23 cellular contexts compared by ENCODE assay signal in genomic region chr5:138650196-138650595, GRCh38.
A peak's percentile ranks its signal among the peaks of the same experiment; 100 is the strongest.
DNase-seq lines count a peak whose midpoint lies in the region; ATAC-seq, FAIRE-seq and TF ChIP-seq lines count a peak whose summit lies in the region.
"Had no signal": no experiment of that assay in that cellular context is flagged by ENCODE, and none has a peak within 500 bp of the region (broad histone marks: within the 10 kb centered on the region; RNA-seq: fewer than 3 reads in every experiment).

No MANE protein-coding gene starts in this region.

- TF ChIP-seq RAD21 in GM12878 (IDR thresholded peaks at IDR 0.05; ENCODE audit: insufficient read depth, low read depth, low read length): no peak

- H3K9ac ChIP-seq in GM12878 (ENCODE audit: control insufficient read depth, insufficient read depth, low read length): no peak overlapping the region

- peaks cover 5% of the 10 kb centered on the region for H3F3A ChIP-seq in DOHH2 (ENCODE audit: control insufficient read depth, insufficient read depth)

- no TSS peak for BruUV-seq in GM12878 (replicated peaks; lab: Mats Ljungman, UMichigan)

- FAIRE-seq in GM12878 (lab: Jason Lieb, UNC): no peak
- FAIRE-seq: A549, H1, HTR-8/SVneo had no signal

- in situ Hi-C loops in GM12878 (cut with MboI): no loop called here

- TF ChIP-seq POLR2A in GM12878 (IDR thresholded peaks at IDR 0.05; ENCODE audit: low read depth, low read length) (no peak), Peyer's patch (IDR thresholded peaks at IDR 0.05) (no peak)

- H2AFZ ChIP-seq in GM12878 (ENCODE audit: control insufficient read depth, low read depth, low read length): no peak overlapping the region

- peak; percentile 33 for DNase-seq in MV-4-11 (lab: John Stamatoyannopoulos, UW)
- no peak for DNase-seq in GM12878 (ENCODE audit: low read depth, low spot score)
- no peak for DNase-seq in nephron progenitor cell
- DNase-seq in putamen (ENCODE audit: low spot score): no peak
- DNase-seq in NCI-H345 (lab: John Stamatoyannopoulos, UW): no peak
- no peak for DNase-seq in Peyer's patch
- no peak for DNase-seq in NCI-H510A (lab: John Stamatoyannopoulos, UW)
- DNase-seq: Caco-2; CD4-positive, alpha-beta T cell; DND-41; IMR-90; Kasumi-1; NCI-H1092 treated with DMSO at 0.1 percent for 48 hours; NCI-H1436 treated with DMSO at 0.1 percent for 48 hours; NCI-H2029; NCI-H2227 treated with DMSO at 0.1 percent for 48 hours; OCI-M1 had no signal

- CTCF ChIA-PET in GM12878 (lab: Yijun Ruan, JAX): interaction anchor here (0.9 to 1.7 kb wide), 2 partner anchors 9 to 14 kb away, joined by 3 to 8 read pairs; no protein-coding TSS in a partner anchor

- peaks cover 4% of the 10 kb centered on the region; the same call in 1 of the 2 replicates for H4K20me1 ChIP-seq in DOHH2 (ENCODE audit: control insufficient read depth, insufficient read depth, low read depth, low read length)
- no peaks in the 10 kb centered on the region for H4K20me1 ChIP-seq in GM12878 (ENCODE audit: control insufficient read depth, insufficient read depth)

- H3K9me3 ChIP-seq in DOHH2 (ENCODE audit: control insufficient read depth, insufficient read depth, low read length) (no peaks in the 10 kb centered on the region), GM12878 (replicated peaks; ENCODE audit: control insufficient read depth, insufficient read depth, low read length) (no peaks in the 10 kb centered on the region), Peyer's patch (no peaks in the 10 kb centered on the region)
- H3K9me3 ChIP-seq: A549, BE2C, Caco-2 had no signal

- H3K27ac ChIP-seq in DOHH2 (ENCODE audit: low read depth, low read length) (peak overlapping the region; percentile 66), GM12878 (ENCODE audit: control insufficient read depth, insufficient read depth) (no peak overlapping the region), Peyer's patch (no peak overlapping the region)
- H3K27ac ChIP-seq: A549 had no signal

- peaks cover 97% of the 10 kb centered on the region for H3K4me1 Mint-ChIP-seq in nephron progenitor cell

- POLR2A ChIA-PET in GM12878 (lab: Charles Lee): no interaction called here

- no peak for ATAC-seq in GM12878
- ATAC-seq: A549, Right ventricle myocardium inferior had no signal

- intact Hi-C loops in GM12878 (cut with micrococcal nuclease; ENCODE audit: unreplicated experiment): no loop called here

- no peaks in the 10 kb centered on the region for H3K79me2 ChIP-seq in DOHH2 (ENCODE audit: control insufficient read depth, low read length)
- no peaks in the 10 kb centered on the region for H3K79me2 ChIP-seq in GM12878 (ENCODE audit: control insufficient read depth, insufficient read depth, low read length)

- peaks cover 51% of the 10 kb centered on the region for H3K4me1 ChIP-seq in DOHH2 (ENCODE audit: control insufficient read depth, low read length)
- H3K4me1 ChIP-seq in GM12878 (ENCODE audit: control insufficient read depth, insufficient read depth, low read length): peaks cover 42% of the 10 kb centered on the region
- H3K4me1 ChIP-seq in Peyer's patch: peaks cover 0 to 12% (median 7%) of the 10 kb centered on the region in 4 donors
- H3K4me1 ChIP-seq: A549 had no signal

- peak overlapping the region; percentile 52 for H3K4me3 ChIP-seq in DOHH2 (ENCODE audit: low read length)
- 0 out of 2 replicates have a peak overlapping the region, but pooled peaks have one; percentile 7 for H3K4me3 ChIP-seq in GM12878
- H3K4me3 ChIP-seq in Peyer's patch: no peak overlapping the region
- H3K4me3 ChIP-seq: A549 had no signal

- H3K9me2 ChIP-seq in DOHH2 (replicated peaks; ENCODE audit: control insufficient read depth, low read length): no peaks in the 10 kb centered on the region

- peak overlapping the region; percentile 31 for H3K4me3 Mint-ChIP-seq in nephron progenitor cell
- H3K4me3 Mint-ChIP-seq: CD4-positive, alpha-beta T cell had no signal

- no peaks in the 10 kb centered on the region for H3K9me3 Mint-ChIP-seq in nephron progenitor cell
- H3K9me3 Mint-ChIP-seq: CD4-positive, alpha-beta T cell had no signal

- SMC1A ChIA-PET in GM12878 (lab: Charles Lee; ENCODE audit: uncharacterized antibody, unreplicated experiment): interaction anchor here (0.6 kb wide), 1 partner anchor 816 kb away, joined by 3 read pairs; no protein-coding TSS in a partner anchor

- H3K4me2 ChIP-seq in DOHH2 (ENCODE audit: low read length) (peak overlapping the region; percentile 74), GM12878 (ENCODE audit: control insufficient read depth, insufficient read depth) (peak overlapping the region; percentile 74)
- H3K4me2 ChIP-seq: A549 had no signal

- H3K27me3 ChIP-seq in DOHH2 (ENCODE audit: control insufficient read depth, low read length) (peaks cover 12% of the 10 kb centered on the region), GM12878 (replicated peaks in 1 of 2; ENCODE audit: control insufficient read depth in 2 of 2, insufficient read depth in 2 of 2, low read length in 1 of 2) (no peaks in the 10 kb centered on the region; a peak in 2 of 4 replicates), Peyer's patch (no peaks in the 10 kb centered on the region)
- H3K27me3 ChIP-seq: BE2C had no signal

- RAD21 ChIA-PET in GM12878 (lab: Charles Lee; ENCODE audit: unreplicated experiment): no interaction called here

- TF ChIP-seq EP300 in GM12878 (IDR thresholded peaks at IDR 0.05; ENCODE audit: borderline replicate concordance in 1 of 2, control insufficient read depth in 1 of 2, low read depth in 2 of 2, low read length in 2 of 2): no peak

- TF ChIP-seq CTCF in DOHH2 (IDR thresholded peaks at IDR 0.05; ENCODE audit: low read depth, low read length, poor library complexity, severe bottlenecking) (no peak), GM12878 (IDR thresholded peaks at IDR 0.05 in 2 of 3, conservative IDR thresholded peaks at IDR 0.05 in 1 of 3; ENCODE audit: control insufficient read depth in 2 of 3, extremely low read depth in 1 of 3, insufficient read depth in 1 of 3, low read depth in 3 of 3, low read length in 3 of 3) (no peak), nephron progenitor cell (IDR thresholded peaks at IDR 0.05) (no peak), Peyer's patch (IDR thresholded peaks at IDR 0.05) (no peak)

- 24% methylated on average over 7 of the region's 7 CpGs for WGBS in GM12878 (ENCODE audit: insufficient coverage, insufficient replicate concordance, low lambda C conversion rate, missing lambda C conversion rate)

- peaks cover 3% of the 10 kb centered on the region for H3K27me3 Mint-ChIP-seq in nephron progenitor cell (ENCODE audit: low read depth, poor library complexity)

- peak overlapping the region; percentile 93 for H3K27ac Mint-ChIP-seq in nephron progenitor cell
- H3K27ac Mint-ChIP-seq: CD4-positive, alpha-beta T cell had no signal

- no peaks in the 10 kb centered on the region for H3K36me3 ChIP-seq in DOHH2 (ENCODE audit: control insufficient read depth, low read length)
- H3K36me3 ChIP-seq in GM12878 (ENCODE audit: control insufficient read depth in 2 of 2, insufficient read depth in 2 of 2, low read length in 1 of 2): no peaks in the 10 kb centered on the region
- H3K36me3 ChIP-seq in Peyer's patch: no peaks in the 10 kb centered on the region
- H3K36me3 ChIP-seq: BE2C had no signal

- no peaks in the 10 kb centered on the region for H3K36me3 Mint-ChIP-seq in nephron progenitor cell (ENCODE audit: low read depth)

TF ChIP-seq in GM12878, 131 proteins besides CTCF, POLR2A, EP300 and RAD21:
- TF ChIP-seq RUNX3 (IDR thresholded peaks at IDR 0.05; ENCODE audit: low read length): peak; percentile 10; the same call in 1 of the 2 replicates
- TF ChIP-seq MTA3 (IDR thresholded peaks at IDR 0.05; ENCODE audit: borderline replicate concordance, low read length): no peak
- peak; percentile 70 for TF ChIP-seq PKNOX1 (IDR thresholded peaks at IDR 0.05)

Comparison
In these comparisons a context has a peak if more than half of its experiments do, and no peak if none do; other contexts are left out.
1. H3K4me3 ChIP-seq: peak in DOHH2 (single experiment) and GM12878 (single experiment); none in Peyer's patch (0 of 4).